In genomic region chr5:95729115-95730010, GRCh38 we compare ENCODE assay signal across 10 cellular contexts. TPM values are rescaled to one million over a fixed set of nuclear protein-coding genes. Genes with fewer than 3 reads are reported as not detected.
DNase-seq lines count a peak whose midpoint lies in the region; ATAC-seq and TF ChIP-seq lines count a peak whose summit lies in the region.
"Had no signal": no experiment of that assay in that cellular context is flagged by ENCODE, and none has a peak within 500 bp of the region (broad histone marks: within the 10 kb centered on the region; RNA-seq: fewer than 3 reads in every experiment).

No MANE protein-coding gene starts in this region.

- no peak for ATAC-seq in naive thymus-derived CD8-positive, alpha-beta T cell
- ATAC-seq in lower lobe of right lung, result no peak
- ATAC-seq in GM18909 (IDR thresholded peaks at IDR 0.05; ENCODE audit: poor library complexity, unreplicated experiment), result no peak
- ATAC-seq in GM21619 (IDR thresholded peaks at IDR 0.05; ENCODE audit: unreplicated experiment), result no peak

- H3K4me3 ChIP-seq in left ventricle myocardium inferior (no peak overlapping the region), ascending aorta (no peak overlapping the region), lower lobe of right lung (no peak overlapping the region)

- H3K9me3 ChIP-seq in left ventricle myocardium inferior (replicated peaks) (no peaks in the 10 kb centered on the region), ascending aorta (no peaks in the 10 kb centered on the region), lower lobe of right lung (no peaks in the 10 kb centered on the region)

- no peaks in the 10 kb centered on the region for H3K36me3 ChIP-seq in left ventricle myocardium inferior
- H3K36me3 ChIP-seq in ascending aorta, result no peaks in the 10 kb centered on the region
- no peaks in the 10 kb centered on the region for H3K36me3 ChIP-seq in lower lobe of right lung

- H3K4me1 ChIP-seq in left ventricle myocardium inferior, result peaks cover 81% of the 10 kb centered on the region
- peaks cover 0 to 21% of the 10 kb centered on the region in 2 donors for H3K4me1 ChIP-seq in ascending aorta
- peaks cover 33% of the 10 kb centered on the region for H3K4me1 ChIP-seq in lower lobe of right lung

- no peaks in the 10 kb centered on the region for H3K9me3 Mint-ChIP-seq in naive thymus-derived CD8-positive, alpha-beta T cell
- no peaks in the 10 kb centered on the region for H3K9me3 Mint-ChIP-seq in type B pancreatic cell

- TF ChIP-seq CTCF in left ventricle myocardium inferior (IDR thresholded peaks at IDR 0.05; ENCODE audit: borderline replicate concordance) (no peak), ascending aorta (IDR thresholded peaks at IDR 0.05) (no peak), type B pancreatic cell (conservative IDR thresholded peaks at IDR 0.05) (no peak), lower lobe of right lung (IDR thresholded peaks at IDR 0.05) (no peak)

- intact Hi-C loops in left ventricle myocardium inferior (cut with micrococcal nuclease), result loop anchor here (10.0 kb wide), 1 partner anchor 65 kb away; no protein-coding TSS in a partner anchor
- intact Hi-C loops in cardiac septum (cut with DNase I), result loop anchor here (2.0 to 5.0 kb wide), 4 partner anchors 59 to 113 kb away; partner anchors contain the start of genes GLRX and RFESD
- intact Hi-C loops in ascending aorta (cut with DNase I), result loop anchor here (2.0 to 10.0 kb wide), 4 partner anchors 67 to 175 kb away; partner anchors contain the start of genes ARSK, RFESD and SKIC3
- intact Hi-C loops in lower lobe of right lung (cut with DNase I), result no loop called here

- DNase-seq in left ventricle myocardium inferior, result no peak
- no peak for DNase-seq in cardiac septum (ENCODE audit: low spot score)
- no peak for DNase-seq in ascending aorta (ENCODE audit: low spot score in 2 of 2)
- DNase-seq in naive thymus-derived CD8-positive, alpha-beta T cell, result no peak
- no peak for DNase-seq in type B pancreatic cell (ENCODE audit: extremely low spot score, unreplicated experiment)
- DNase-seq in lower lobe of right lung, result no peak
- DNase-seq: C1 segment of cervical spinal cord, posterior cingulate gyrus had no signal

- H3K27ac Mint-ChIP-seq in naive thymus-derived CD8-positive, alpha-beta T cell, result no peak overlapping the region
- H3K27ac Mint-ChIP-seq in type B pancreatic cell, result peak overlapping the region; percentile 92

- H3K4me3 Mint-ChIP-seq in naive thymus-derived CD8-positive, alpha-beta T cell, result peak overlapping the region in 6 of 10 donors; percentile 8 to 82 (median 70)
- peak overlapping the region; percentile 91 for H3K4me3 Mint-ChIP-seq in type B pancreatic cell

- peaks cover 0 to under 1% (median 0%) of the 10 kb centered on the region in 3 donors for H3K36me3 Mint-ChIP-seq in naive thymus-derived CD8-positive, alpha-beta T cell
- peaks cover 6% of the 10 kb centered on the region for H3K36me3 Mint-ChIP-seq in type B pancreatic cell

- H3K27me3 Mint-ChIP-seq in naive thymus-derived CD8-positive, alpha-beta T cell, result peaks cover 8 to 36% (median 24%) of the 10 kb centered on the region in 5 donors
- no peaks in the 10 kb centered on the region for H3K27me3 Mint-ChIP-seq in type B pancreatic cell

- H3K27me3 ChIP-seq in left ventricle myocardium inferior (ENCODE audit: low read depth) (no peaks in the 10 kb centered on the region), ascending aorta (no peaks in the 10 kb centered on the region), lower lobe of right lung (ENCODE audit: low read depth) (no peaks in the 10 kb centered on the region)

- peak overlapping the region; percentile 97 for H3K27ac ChIP-seq in left ventricle myocardium inferior (replicated peaks)
- H3K27ac ChIP-seq in ascending aorta, result peak overlapping the region; percentile 33 to 89
- no peak overlapping the region for H3K27ac ChIP-seq in lower lobe of right lung

- POLR2A ChIA-PET in naive thymus-derived CD8-positive, alpha-beta T cell (lab: Charles Lee), result no interaction called here

- H3K4me1 Mint-ChIP-seq in naive thymus-derived CD8-positive, alpha-beta T cell, result peaks cover 0 to 23% (median 16%) of the 10 kb centered on the region in 4 donors
- peaks cover 58% of the 10 kb centered on the region for H3K4me1 Mint-ChIP-seq in type B pancreatic cell (ENCODE audit: unreplicated experiment)

RNA-seq across cellular contexts. Expression of gene RHOBTB3, which starts 1.8 kb away (rescaled TPM):
- total RNA-seq in left ventricle myocardium inferior, result 79.7 TPM
- 79.0 TPM for total RNA-seq in cardiac septum
- total RNA-seq in ascending aorta, result 153 TPM
- total RNA-seq in naive thymus-derived CD8-positive, alpha-beta T cell, result under 1 TPM; 0.25 to 0.60 TPM
- polyA plus RNA-seq in naive thymus-derived CD8-positive, alpha-beta T cell, result 1 to 10 TPM in 2 of 3 donors, under 1 TPM in 1; 0.49 to 2.9 (median 1.4) TPM
- 41.7 and 76.3 TPM in 2 replicates for total RNA-seq in type B pancreatic cell (ENCODE audit: low replicate concordance)
- total RNA-seq in lower lobe of right lung, result 51.7 TPM

RNA-seq across cellular contexts. Expression of gene SPATA9, which starts 46.6 kb away (rescaled TPM):
- not detected for total RNA-seq in left ventricle myocardium inferior
- not detected for total RNA-seq in cardiac septum
- total RNA-seq in ascending aorta, result not detected
- not detected for total RNA-seq in naive thymus-derived CD8-positive, alpha-beta T cell
- polyA plus RNA-seq in naive thymus-derived CD8-positive, alpha-beta T cell, result under 1 TPM in 2 of 3 donors, not detected in 1; 0.28 to 0.46 TPM
- total RNA-seq in type B pancreatic cell (ENCODE audit: low replicate concordance), result 0.29 TPM in 2 replicates
- total RNA-seq in lower lobe of right lung, result not detected

Comparison
In these comparisons a context has a peak if more than half of its experiments do, and no peak if none do; other contexts are left out.
1. RNA of gene RHOBTB3, which starts 1.8 kb away (total RNA-seq): 153 TPM in ascending aorta (single experiment), 79.7 TPM in left ventricle myocardium inferior (single experiment), 79.0 TPM in cardiac septum (single experiment), 41.7 to 76.3 TPM in type B pancreatic cell and 51.7 TPM in lower lobe of right lung (single experiment); 0.25 to 0.60 TPM in naive thymus-derived CD8-positive, alpha-beta T cell; every median in the first group is over 10 times any median in the second.